ENCODE assay signal across 8 cellular contexts in the genomic region with DNA sequence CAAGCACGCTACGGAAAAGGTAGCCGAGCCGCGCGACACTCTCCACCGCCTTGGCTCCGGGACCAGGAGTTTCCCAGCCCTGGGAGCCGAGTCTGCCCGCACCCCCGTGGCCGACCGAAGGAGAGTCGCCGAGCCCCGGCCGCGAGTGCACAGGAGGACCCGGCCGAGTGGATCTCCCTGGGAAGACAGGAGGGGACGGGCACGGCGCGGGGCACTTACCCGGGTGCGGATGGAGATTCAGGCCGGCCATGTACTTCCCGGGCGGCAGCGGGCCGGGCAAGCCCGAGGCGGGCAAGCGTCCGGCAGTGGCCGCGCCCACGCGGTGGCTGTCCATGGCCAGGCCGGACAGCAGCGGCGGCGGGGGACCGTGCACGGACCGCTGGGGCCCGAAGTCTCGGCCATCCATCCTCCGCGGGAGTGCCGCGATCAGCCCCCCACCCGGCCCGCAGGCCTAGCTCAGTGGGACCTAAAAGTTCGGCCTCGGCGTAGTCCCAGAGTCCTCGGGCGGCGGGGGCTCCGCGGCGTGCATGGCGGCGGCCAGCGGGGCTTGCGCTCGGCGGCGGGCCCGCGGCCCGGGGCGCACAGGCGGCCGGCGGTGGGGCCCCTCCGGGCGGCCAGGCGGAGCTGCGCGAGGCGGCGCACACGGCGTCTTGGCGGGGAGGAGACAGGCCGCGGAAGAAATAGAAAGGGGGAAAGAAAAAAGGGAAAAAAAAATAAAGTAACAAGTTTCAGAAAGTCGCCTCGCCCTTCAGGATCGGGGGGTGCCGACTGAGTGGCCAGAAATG. TPM values are rescaled to one million over a fixed set of nuclear protein-coding genes. Genes with fewer than 3 reads are reported as not detected.
DNase-seq lines count a peak whose midpoint lies in the region; ATAC-seq and TF ChIP-seq lines count a peak whose summit lies in the region.

No MANE protein-coding gene starts in this region.

- H3K9ac ChIP-seq in OCI-LY1 (ENCODE audit: low read length) = no peak overlapping the region

- intact Hi-C loops in mucosa of descending colon (cut with DNase I, micrococcal nuclease) = no loop called here
- intact Hi-C loops in aorta (cut with DNase I) = loop anchor here in 1 of 2 donors (5.0 kb wide), 1 partner anchor 271 kb away; no protein-coding TSS in a partner anchor

- TF ChIP-seq CTCF in OCI-LY1 (IDR thresholded peaks at IDR 0.05; ENCODE audit: low read length) = no peak
- no peak for TF ChIP-seq CTCF in mucosa of descending colon (IDR thresholded peaks at IDR 0.05)

- H3K9me2 ChIP-seq in OCI-LY1 (ENCODE audit: low read depth, low read length) = no peaks in the 10 kb centered on the region

- H3K79me2 ChIP-seq in OCI-LY1 (ENCODE audit: insufficient read depth, low read length) = no peaks in the 10 kb centered on the region

- H4K20me1 ChIP-seq in OCI-LY1 (ENCODE audit: insufficient read depth, low read length) = no peaks in the 10 kb centered on the region

- H2AFZ ChIP-seq in OCI-LY1 (ENCODE audit: low read length) = no peak overlapping the region

- H3K27me3 ChIP-seq in OCI-LY1 (ENCODE audit: insufficient read depth, low read length) = peaks cover 35% of the 10 kb centered on the region
- no peaks in the 10 kb centered on the region for H3K27me3 ChIP-seq in aorta (ENCODE audit: control insufficient read depth in 1 of 2, insufficient read depth in 2 of 2, low read length in 1 of 2)

- H3K27ac ChIP-seq in OCI-LY1 (ENCODE audit: low read depth, low read length, poor library complexity, severe bottlenecking) = no peak overlapping the region
- H3K27ac ChIP-seq in aorta (ENCODE audit: low read depth in 1 of 2, low read length in 2 of 2) = peak overlapping the region; percentile 77 to 99

- no peaks in the 10 kb centered on the region for H3F3A ChIP-seq in OCI-LY1 (ENCODE audit: insufficient read depth, low read length)

- no peak overlapping the region for H3K4me3 ChIP-seq in OCI-LY1 (ENCODE audit: low read depth, low read length, poor library complexity, severe bottlenecking)
- peak overlapping the region; percentile 79 for H3K4me3 ChIP-seq in mucosa of descending colon
- H3K4me3 ChIP-seq in aorta (ENCODE audit: low read length in 2 of 2) = peak overlapping the region; percentile 91 to 93

- H3K36me3 ChIP-seq in OCI-LY1 (ENCODE audit: insufficient read depth, low read length) (no peaks in the 10 kb centered on the region), mucosa of descending colon (ENCODE audit: low read depth) (no peaks in the 10 kb centered on the region), aorta (ENCODE audit: control insufficient read depth in 1 of 2, insufficient read depth in 2 of 2, low read length in 1 of 2) (no peaks in the 10 kb centered on the region)

- H3K9me3 ChIP-seq in OCI-LY1 (ENCODE audit: low read length) = no peaks in the 10 kb centered on the region
- H3K9me3 ChIP-seq in mucosa of descending colon = no peaks in the 10 kb centered on the region
- no peaks in the 10 kb centered on the region for H3K9me3 ChIP-seq in aorta (ENCODE audit: control insufficient read depth, low read length)

- H3K4me1 ChIP-seq in OCI-LY1 (ENCODE audit: insufficient read depth, low read length, severe bottlenecking) (peaks cover 23% of the 10 kb centered on the region), mucosa of descending colon (ENCODE audit: low read depth) (peaks cover 22% of the 10 kb centered on the region), aorta (ENCODE audit: control insufficient read depth in 1 of 2, insufficient read depth in 2 of 2, low read length in 2 of 2) (no peaks in the 10 kb centered on the region)

- ATAC-seq in mucosa of descending colon (no peak), aorta (ENCODE audit: low FRiP score) (no peak), HG03097 (IDR thresholded peaks at IDR 0.05; ENCODE audit: low FRiP score, unreplicated experiment) (no peak)

- H3K4me2 ChIP-seq in OCI-LY1 (ENCODE audit: low read length) = peak overlapping the region; percentile 65; the same call in 1 of the 2 replicates

- DNase-seq in EH (ENCODE audit: low read depth) (peak; percentile 19), dermis blood vessel endothelial cell (peak; percentile 44), mucosa of descending colon (peak in 1 of 3 donors; percentile 61), aorta (peak in 1 of 2 donors; percentile 84), SKM-1 (lab: John Stamatoyannopoulos, UW; ENCODE audit: unreplicated experiment) (no peak), occipital lobe (lab: John Stamatoyannopoulos, UW) (no peak)

- 0% methylated on average over 60 to 93 of the region's 93 CpGs for WGBS in aorta, 2 donors

RNA-seq across cellular contexts. Expression of a gene that starts 2.6 kb away (rescaled TPM):
- total RNA-seq in dermis blood vessel endothelial cell = 42.5 and 89.4 TPM in 2 replicates
- total RNA-seq in mucosa of descending colon = 100 to 1,000 TPM in 2 of 3 donors, 10 to 100 TPM in 1; 94.0 to 170 (median 112) TPM
- 100 to 1,000 TPM; 108 to 132 TPM for total RNA-seq in aorta
- polyA plus RNA-seq in aorta = 10 to 100 TPM; 41.8 to 48.4 TPM
- total RNA-seq in occipital lobe = 50.1 TPM

Comparison
In these comparisons a context has a peak if more than half of its experiments do, and no peak if none do; other contexts are left out.
1. DNase-seq: peak in EH (single experiment) and dermis blood vessel endothelial cell (single experiment); none in SKM-1 (single experiment) and occipital lobe (single experiment).